In the genomic region with DNA sequence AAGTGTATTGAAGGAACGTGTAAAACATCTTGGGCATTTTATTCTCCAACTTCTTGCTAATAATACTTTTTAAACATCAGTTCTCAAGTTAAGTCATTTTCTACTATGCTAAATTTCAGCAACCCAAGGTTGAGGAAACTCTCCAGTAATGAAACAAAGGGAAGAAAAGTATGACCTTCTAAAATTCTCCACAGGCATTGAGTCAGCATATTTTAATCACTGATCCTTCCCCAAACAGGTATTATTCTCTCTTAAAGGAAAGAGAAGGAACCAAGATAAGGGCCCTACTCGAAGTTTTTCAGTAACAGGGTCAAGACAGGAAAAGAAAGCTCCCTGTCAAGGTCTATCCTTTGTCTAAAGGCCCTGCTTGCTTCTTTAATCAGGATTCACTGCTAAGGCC, we compare ENCODE assay signal across 13 cellular contexts. TPM values are rescaled to one million over a fixed set of nuclear protein-coding genes. Genes with fewer than 3 reads are reported as not detected.
A peak's percentile ranks its signal among the peaks of the same experiment; 100 is the strongest.
DNase-seq lines count a peak whose midpoint lies in the region; ATAC-seq and TF ChIP-seq lines count a peak whose summit lies in the region.
"Had no signal": no experiment of that assay in that cellular context is flagged by ENCODE, and none has a peak within 500 bp of the region (broad histone marks: within the 10 kb centered on the region; RNA-seq: fewer than 3 reads in every experiment).

No MANE protein-coding gene starts in this region.

- H4K20me1 ChIP-seq in OCI-LY7 (ENCODE audit: insufficient read depth, low read length): no peaks in the 10 kb centered on the region

- BruUV-seq in OCI-LY7 (replicated peaks; lab: Mats Ljungman, UMichigan): no TSS peak

- no peaks in the 10 kb centered on the region for H3K9me2 ChIP-seq in OCI-LY7 (ENCODE audit: insufficient read depth, low read length)

- peaks cover 25% of the 10 kb centered on the region for H3K36me3 Mint-ChIP-seq in activated T-cell treated with anti-CD3 and anti-CD28 coated beads, Interleukin-2, amount 50 U/mL, for 24 hours (ENCODE audit: low read depth)
- H3K36me3 Mint-ChIP-seq in brain: peaks cover 8% of the 10 kb centered on the region
- peaks cover 32% of the 10 kb centered on the region for H3K36me3 Mint-ChIP-seq in stimulated activated effector memory CD8-positive, alpha-beta T cell treated with anti-CD3 and anti-CD28 coated beads, Interleukin-12 subunit alpha, Interleukin-12 subunit beta, amount 100 ng/mL, for 72 hours

- no peaks in the 10 kb centered on the region for H3K9me3 Mint-ChIP-seq in activated T-cell treated with anti-CD3 and anti-CD28 coated beads, Interleukin-2, amount 50 U/mL, for 24 hours
- H3K9me3 Mint-ChIP-seq in brain: peaks cover 0 to 3% (median 0%) of the 10 kb centered on the region in 5 experiments
- H3K9me3 Mint-ChIP-seq in stimulated activated effector memory CD8-positive, alpha-beta T cell treated with anti-CD3 and anti-CD28 coated beads, Interleukin-12 subunit alpha, Interleukin-12 subunit beta, amount 100 ng/mL, for 72 hours: no peaks in the 10 kb centered on the region

- H3K27ac ChIP-seq in OCI-LY7 (ENCODE audit: low read depth, low read length, poor library complexity, severe bottlenecking) (no peak overlapping the region), adrenal gland (peak overlapping the region in 2 of 5 donors; percentile 35 to 56)
- H3K27ac ChIP-seq: upper lobe of right lung had no signal

- H3K27ac Mint-ChIP-seq in activated T-cell treated with anti-CD3 and anti-CD28 coated beads, Interleukin-2, amount 50 U/mL, for 24 hours: peak overlapping the region; percentile 26
- peak overlapping the region in 1 of 5 experiments; percentile 8 for H3K27ac Mint-ChIP-seq in brain
- peak overlapping the region; percentile 5 for H3K27ac Mint-ChIP-seq in stimulated activated effector memory CD8-positive, alpha-beta T cell treated with anti-CD3 and anti-CD28 coated beads, Interleukin-12 subunit alpha, Interleukin-12 subunit beta, amount 100 ng/mL, for 72 hours

- TF ChIP-seq CTCF in OCI-LY7 (conservative IDR thresholded peaks at IDR 0.05; ENCODE audit: low read length): no peak
- TF ChIP-seq CTCF in brain (conservative IDR thresholded peaks at IDR 0.05): no peak
- TF ChIP-seq CTCF in adrenal gland (IDR thresholded peaks at IDR 0.05): no peak

- peaks cover 37% of the 10 kb centered on the region for H3K4me1 Mint-ChIP-seq in activated T-cell treated with anti-CD3 and anti-CD28 coated beads, Interleukin-2, amount 50 U/mL, for 24 hours (ENCODE audit: low read depth)
- peaks cover 39% of the 10 kb centered on the region for H3K4me1 Mint-ChIP-seq in brain
- H3K4me1 Mint-ChIP-seq in stimulated activated effector memory CD8-positive, alpha-beta T cell treated with anti-CD3 and anti-CD28 coated beads, Interleukin-12 subunit alpha, Interleukin-12 subunit beta, amount 100 ng/mL, for 72 hours: peaks cover 24% of the 10 kb centered on the region

- no peak for TF ChIP-seq POLR2A in adrenal gland (IDR thresholded peaks at IDR 0.05)

- H3K4me3 Mint-ChIP-seq in activated T-cell treated with anti-CD3 and anti-CD28 coated beads, Interleukin-2, amount 50 U/mL, for 24 hours: peak overlapping the region; percentile 42
- peak overlapping the region in 4 of 5 experiments; percentile 5 to 75 (median 48) for H3K4me3 Mint-ChIP-seq in brain
- peak overlapping the region; percentile 4 for H3K4me3 Mint-ChIP-seq in stimulated activated effector memory CD8-positive, alpha-beta T cell treated with anti-CD3 and anti-CD28 coated beads, Interleukin-12 subunit alpha, Interleukin-12 subunit beta, amount 100 ng/mL, for 72 hours

- H3K4me2 ChIP-seq in OCI-LY7 (ENCODE audit: low read length): peak overlapping the region; percentile 85

- intact Hi-C loops in OCI-LY7 (cut with micrococcal nuclease; ENCODE audit: unreplicated experiment): no loop called here
- intact Hi-C loops in adrenal gland (cut with DNase I): no loop called here

- CTCF ChIA-PET in OCI-LY7 (lab: Charles Lee; ENCODE audit: unreplicated experiment): no interaction called here

- H3K36me3 ChIP-seq in OCI-LY7 (ENCODE audit: insufficient read depth, low read length) (peaks cover 14% of the 10 kb centered on the region), adrenal gland (replicated peaks in 1 of 2) (no peaks in the 10 kb centered on the region)

- H2AFZ ChIP-seq in OCI-LY7 (ENCODE audit: low read length): no peak overlapping the region

- ATAC-seq in stimulated activated effector memory CD8-positive, alpha-beta T cell treated with anti-CD3 and anti-CD28 coated beads, Interleukin-12 subunit alpha, Interleukin-12 subunit beta, amount 100 ng/mL, for 72 hours: no peak
- no peak for ATAC-seq in HG02763 (IDR thresholded peaks at IDR 0.05; ENCODE audit: unreplicated experiment)
- no peak for ATAC-seq in HG03354 (IDR thresholded peaks at IDR 0.05; ENCODE audit: poor library complexity, severe bottlenecking, unreplicated experiment)
- ATAC-seq: SK-N-SH treated with all-trans-retinoic acid at 6 μM for 48 hours, upper lobe of right lung had no signal

- DNase-seq in activated T-cell treated with anti-CD3 and anti-CD28 coated beads, Interleukin-2, amount 50 U/mL, for 24 hours: no peak
- DNase-seq in activated T-cell treated with anti-CD3 and anti-CD28 coated beads, Interleukin-2, amount 50 U/mL, for 1 hour: no peak
- DNase-seq in OCI-LY7 (ENCODE audit: low spot score) (no peak), adrenal gland (no peak)
- DNase-seq in stimulated activated effector memory CD8-positive, alpha-beta T cell treated with anti-CD3 and anti-CD28 coated beads, Interleukin-12 subunit alpha, Interleukin-12 subunit beta, amount 100 ng/mL, for 72 hours (ENCODE audit: low spot score in 2 of 2): no peak
- DNase-seq: DMS79, Kasumi-1, NCI-H2029, upper lobe of right lung had no signal

- H3K9me3 ChIP-seq in OCI-LY7 (ENCODE audit: low read length) (no peaks in the 10 kb centered on the region), adrenal gland (replicated peaks in 1 of 3) (no peaks in the 10 kb centered on the region)
- H3K9me3 ChIP-seq: upper lobe of right lung had no signal

- no peaks in the 10 kb centered on the region for H3K27me3 ChIP-seq in adrenal gland
- H3K27me3 ChIP-seq: upper lobe of right lung had no signal

- H3K4me1 ChIP-seq in OCI-LY7 (ENCODE audit: insufficient read depth, low read length, poor library complexity, severe bottlenecking): peaks cover 24% of the 10 kb centered on the region
- H3K4me1 ChIP-seq in adrenal gland (replicated peaks in 1 of 2): peaks cover 8 to 13% of the 10 kb centered on the region in 2 donors

- no peak overlapping the region for H3K4me3 ChIP-seq in OCI-LY7 (ENCODE audit: low read depth, low read length, poor library complexity, severe bottlenecking)
- no peak overlapping the region for H3K4me3 ChIP-seq in adrenal gland
- H3K4me3 ChIP-seq: upper lobe of right lung had no signal

- WGBS in adrenal gland, 4 donors: 25 to 36% (median 29%) methylated on average over 2 of the region's 2 CpGs

- POLR2A ChIA-PET in OCI-LY7 (lab: Charles Lee): interaction anchor here (0.6 to 0.7 kb wide), 2 partner anchors 143 to 311 kb away, joined by 3 to 4 read pairs; no protein-coding TSS in a partner anchor

- no peaks in the 10 kb centered on the region for H3K27me3 Mint-ChIP-seq in activated T-cell treated with anti-CD3 and anti-CD28 coated beads, Interleukin-2, amount 50 U/mL, for 24 hours
- H3K27me3 Mint-ChIP-seq in brain: peaks cover 8% of the 10 kb centered on the region

- H3K79me2 ChIP-seq in OCI-LY7 (ENCODE audit: insufficient read depth, low read depth, low read length): peaks cover 24% of the 10 kb centered on the region

RNA-seq across cellular contexts. Expression of a gene that starts 3.0 kb away (rescaled TPM):
- total RNA-seq in OCI-LY7 (2014; rRNA removed; shearing (Covaris generic)): 16.2 and 20.6 TPM in 2 replicates
- 20.4 and 22.2 TPM in 2 replicates for total RNA-seq in OCI-LY7 (2022)
- polyA plus RNA-seq in brain (ENCODE audit: insufficient read depth, low read depth, low replicate concordance): 3.2 TPM
- 10 to 100 TPM in 7 of 8 donors, 1 to 10 TPM in 1; 8.6 to 36.4 (median 13.1) TPM for total RNA-seq in adrenal gland
- 10 to 100 TPM in 1 of 3 donors, 1 to 10 TPM in 2; 5.0 to 15.4 (median 5.1) TPM for polyA plus RNA-seq in adrenal gland
